In the genomic region with DNA sequence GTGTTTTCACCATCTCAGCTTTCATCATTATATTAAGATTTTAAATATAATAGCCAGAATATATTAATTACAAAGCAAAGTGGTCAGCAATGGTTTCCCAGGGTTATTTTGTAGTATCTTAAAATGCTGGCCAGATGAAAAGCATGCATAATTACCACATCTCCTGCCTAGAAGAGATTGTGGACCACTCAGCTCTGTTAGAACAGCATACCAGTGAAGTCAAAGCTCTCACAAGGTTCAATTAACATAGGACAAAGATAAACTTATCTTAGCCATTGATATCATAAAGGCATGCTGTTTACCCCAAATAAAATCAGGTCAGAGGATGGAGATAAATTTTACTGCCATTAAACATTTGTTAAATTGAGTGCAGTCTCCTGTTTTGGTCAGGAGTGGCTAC, we compare ENCODE assay signal across 22 cellular contexts. TPM values are rescaled to one million over a fixed set of nuclear protein-coding genes. Genes with fewer than 3 reads are reported as not detected.
DNase-seq lines count a peak whose midpoint lies in the region; ATAC-seq, FAIRE-seq and TF ChIP-seq lines count a peak whose summit lies in the region.
"Had no signal": no experiment of that assay in that cellular context is flagged by ENCODE, and none has a peak within 500 bp of the region (broad histone marks: within the 10 kb centered on the region; RNA-seq: fewer than 3 reads in every experiment).

No MANE protein-coding gene starts in this region.

- no peak overlapping the region for H3K4me2 ChIP-seq in mesendoderm (ENCODE audit: low read length)
- H3K4me2 ChIP-seq: BLaER1, KMS-11 had no signal

- H3K56ac ChIP-seq in mesendoderm (ENCODE audit: low read length) = no peak overlapping the region

- no peaks in the 10 kb centered on the region for H3K79me1 ChIP-seq in mesendoderm (ENCODE audit: low read length)

- H3K79me2 ChIP-seq in mesendoderm (ENCODE audit: control insufficient read depth, insufficient read depth, low read length) = no peaks in the 10 kb centered on the region

- intact Hi-C loops in right lobe of liver (cut with DNase I) = no loop called here

- H3K4me1 ChIP-seq in liver (ENCODE audit: control insufficient read depth in 4 of 4, insufficient read depth in 4 of 4, low read length in 3 of 4) (no peaks in the 10 kb centered on the region), right lobe of liver (no peaks in the 10 kb centered on the region), mesendoderm (ENCODE audit: control insufficient read depth, low read depth, low read length) (peaks cover 3% of the 10 kb centered on the region), SJCRH30 (0 out of 2 replicates have a peak, but pooled peaks cover 11% of the 10 kb centered on the region)
- H3K4me1 ChIP-seq: BLaER1, Peyer's patch had no signal

- H3K4me3 ChIP-seq in liver (ENCODE audit: low read depth in 1 of 3, low read length in 3 of 3) (no peak overlapping the region), right lobe of liver (no peak overlapping the region), mesendoderm (ENCODE audit: low read length) (no peak overlapping the region), SJCRH30 (no peak overlapping the region)
- H3K4me3 ChIP-seq: A549, BLaER1, GM12878, Peyer's patch had no signal

- TF ChIP-seq CTCF in liver (IDR thresholded peaks at IDR 0.05; ENCODE audit: low read depth, low read length, missing input control) (no peak), right lobe of liver (IDR thresholded peaks at IDR 0.05) (no peak)

- no peak overlapping the region for H2AK5ac ChIP-seq in mesendoderm (ENCODE audit: low read length)

- H2BK5ac ChIP-seq in mesendoderm (ENCODE audit: low read length) = no peak overlapping the region

- H3K9me3 ChIP-seq in liver (ENCODE audit: control insufficient read depth in 4 of 4, low read length in 3 of 4) (no peaks in the 10 kb centered on the region), right lobe of liver (no peaks in the 10 kb centered on the region), SJCRH30 (replicated peaks) (no peaks in the 10 kb centered on the region)
- H3K9me3 ChIP-seq: A549, BLaER1, Peyer's patch had no signal

- no peak overlapping the region for H2BK15ac ChIP-seq in mesendoderm (replicated peaks; ENCODE audit: low read depth)

- no peak overlapping the region for H3K18ac ChIP-seq in mesendoderm (ENCODE audit: low read length)

- H3K9ac ChIP-seq in liver (ENCODE audit: low read depth in 1 of 2, low read length in 2 of 2) (no peak overlapping the region), mesendoderm (ENCODE audit: low read length) (no peak overlapping the region)
- H3K9ac ChIP-seq: BLaER1, KMS-11 had no signal

- no peaks in the 10 kb centered on the region for H3K36me3 ChIP-seq in liver (ENCODE audit: control insufficient read depth in 4 of 4, insufficient read depth in 3 of 4, low read depth in 1 of 4, low read length in 3 of 4)
- no peaks in the 10 kb centered on the region for H3K36me3 ChIP-seq in right lobe of liver
- no peaks in the 10 kb centered on the region for H3K36me3 ChIP-seq in mesendoderm (ENCODE audit: control insufficient read depth, insufficient read depth, low read length)
- no peaks in the 10 kb centered on the region for H3K36me3 ChIP-seq in SJCRH30
- H3K36me3 ChIP-seq: BLaER1, Peyer's patch had no signal

- H3K4ac ChIP-seq in mesendoderm (ENCODE audit: low read depth, low read length) = no peak overlapping the region

- DNase-seq in right lobe of liver (no peak), astrocyte of the hippocampus (ENCODE audit: low read depth, low spot score) (peak; percentile 46), mesendoderm (peak; percentile 90), kidney tubule cell (ENCODE audit: low spot score) (no peak), SJCRH30 (no peak), GM12891 (ENCODE audit: insufficient read length, low spot score) (no peak)
- DNase-seq: Calu3; CD4-positive, alpha-beta memory T cell; NCI-H1417; NCI-H187; NCI-H2107; NCI-H510A; NCI-H748 treated with DMSO at 0.1 percent for 48 hours; NK-92 treated with Interleukin-12 subunit alpha and Interleukin-12 subunit beta, amount 100 ng/mL, for 24 hours; Peyer's patch had no signal

- ATAC-seq in right lobe of liver = no peak
- ATAC-seq: A549, GM12878 had no signal

- TF ChIP-seq RAD21 in liver (IDR thresholded peaks at IDR 0.05) = no peak

- no peak overlapping the region for H4K5ac ChIP-seq in mesendoderm (ENCODE audit: low read length)

- no peak overlapping the region for H3K23ac ChIP-seq in mesendoderm (ENCODE audit: low read length)

- no peak for FAIRE-seq in GM12891 (lab: Jason Lieb, UNC)
- FAIRE-seq: A549, GM12878, H54 had no signal

- TF ChIP-seq POLR2A in right lobe of liver (IDR thresholded peaks at IDR 0.05) = no peak
- TF ChIP-seq POLR2A in GM12891 (IDR thresholded peaks at IDR 0.05; ENCODE audit: low read depth, low read length) = no peak

- H3K27ac ChIP-seq in liver (ENCODE audit: low read depth in 1 of 2, low read length in 2 of 2) (no peak overlapping the region), right lobe of liver (no peak overlapping the region), mesendoderm (ENCODE audit: low read depth, low read length) (no peak overlapping the region), SJCRH30 (no peak overlapping the region)
- H3K27ac ChIP-seq: A549, BLaER1, KMS-11, Peyer's patch had no signal

- no peak overlapping the region for H4K8ac ChIP-seq in mesendoderm (ENCODE audit: low read depth, low read length)

- H3K27me3 ChIP-seq in liver (ENCODE audit: control insufficient read depth in 4 of 4, insufficient read depth in 4 of 4, low read length in 3 of 4) (no peaks in the 10 kb centered on the region), right lobe of liver (no peaks in the 10 kb centered on the region), mesendoderm (ENCODE audit: insufficient read depth, low read length, poor library complexity) (no peaks in the 10 kb centered on the region), SJCRH30 (no peaks in the 10 kb centered on the region)
- H3K27me3 ChIP-seq: BLaER1, Peyer's patch had no signal

- no peak overlapping the region for H2BK120ac ChIP-seq in mesendoderm (ENCODE audit: low read depth, low read length)

TF ChIP-seq in liver, 16 proteins besides CTCF, POLR2A, EP300 and RAD21:
- peak; percentile 10 for TF ChIP-seq NR2F2 (IDR thresholded peaks at IDR 0.05)
- TF ChIP-seq RXRA (IDR thresholded peaks at IDR 0.05) = no peak

TF ChIP-seq in GM12891, 5 proteins besides CTCF, POLR2A, EP300 and RAD21:
- TF ChIP-seq SPI1 (IDR thresholded peaks at IDR 0.05; ENCODE audit: low read depth, low read length) (no peak), PAX5 (IDR thresholded peaks at IDR 0.05; ENCODE audit: insufficient read depth, low read length, severe bottlenecking) (no peak), POU2F2 (IDR thresholded peaks at IDR 0.05; ENCODE audit: low read depth, low read length) (no peak), POLR2AphosphoS5 (IDR thresholded peaks at IDR 0.05; ENCODE audit: low read depth, low read length) (no peak), TAF1 (IDR thresholded peaks at IDR 0.05; ENCODE audit: low read depth, low read length) (no peak)

RNA-seq across cellular contexts. Expression of a gene that starts 19.3 kb away (rescaled TPM):
- 1 to 10 TPM; 1.9 to 5.2 TPM for total RNA-seq in liver
- polyA plus RNA-seq in liver = 1 to 10 TPM in 1 of 2 donors, under 1 TPM in 1; 0.64 to 1.6 TPM
- 1 to 10 TPM in 4 of 6 experiments, under 1 TPM in 2; 0.58 to 2.2 (median 1.4) TPM for total RNA-seq in right lobe of liver
- 0.07 TPM for polyA plus RNA-seq in mesendoderm (2013, experiment 1 of 2)
- 0.14 TPM for polyA plus RNA-seq in mesendoderm (2013, experiment 2 of 2)
- total RNA-seq in SJCRH30 (2014; rRNA removed; shearing (Covaris generic)) = 1.1 and 1.6 TPM in 2 replicates
- polyA plus RNA-seq in GM12891 (2012; ENCODE audit: low read depth, missing spikeins) = 0.05 TPM
- total RNA-seq: CD4-positive, alpha-beta memory T cell; GM12878; HT-29 had no signal
- polyA plus RNA-seq: CD4-positive, alpha-beta memory T cell had no signal

Comparison
In these comparisons a context has a peak if more than half of its experiments do, and no peak if none do; other contexts are left out.
1. DNase-seq: peak in astrocyte of the hippocampus (single experiment) and mesendoderm (single experiment); none in right lobe of liver (0 of 3), kidney tubule cell (single experiment), SJCRH30 (0 of 2) and GM12891 (single experiment).